11 cellular contexts compared by ENCODE assay signal in the genomic region with DNA sequence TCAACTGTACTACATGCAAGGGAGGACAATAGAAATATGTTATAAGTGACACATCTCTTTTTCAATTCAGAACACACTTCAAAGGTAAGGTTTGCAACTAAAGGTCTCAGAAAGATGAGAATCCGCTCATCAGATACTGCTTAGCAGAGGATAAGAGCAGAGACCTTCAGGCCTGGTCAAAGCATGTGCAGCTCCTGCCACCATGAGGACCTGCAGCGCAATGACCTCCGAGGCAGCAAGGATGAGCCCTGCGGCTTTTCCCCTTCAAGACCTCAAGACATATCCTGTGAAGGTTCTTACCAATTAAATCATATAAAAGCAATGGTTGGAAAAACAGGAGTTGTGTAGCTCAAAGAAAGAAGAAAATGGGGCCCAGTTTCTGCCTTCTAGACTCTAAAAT.
DNase-seq lines count a peak whose midpoint lies in the region; ATAC-seq and TF ChIP-seq lines count a peak whose summit lies in the region.
"Had no signal": no experiment of that assay in that cellular context is flagged by ENCODE, and none has a peak within 500 bp of the region (broad histone marks: within the 10 kb centered on the region; RNA-seq: fewer than 3 reads in every experiment).

No MANE protein-coding gene starts in this region.

- H3K9me3 Mint-ChIP-seq in GM23338 = peaks cover 50% of the 10 kb centered on the region

- H3K27me3 Mint-ChIP-seq in GM23338 (ENCODE audit: insufficient read depth, low read depth, poor library complexity) = no peaks in the 10 kb centered on the region

- intact Hi-C loops in head of caudate nucleus (cut with DNase I) = no loop called here
- intact Hi-C loops in colonic mucosa (cut with DNase I) = no loop called here

- H3K79me2 ChIP-seq in GM23338 (replicated peaks; ENCODE audit: insufficient read depth) = no peaks in the 10 kb centered on the region
- H3K79me2 ChIP-seq in OCI-LY3 (ENCODE audit: low read length) = no peaks in the 10 kb centered on the region

- no peak overlapping the region for H3K4me3 Mint-ChIP-seq in GM23338

- H3F3A ChIP-seq in GM23338 (replicated peaks; ENCODE audit: low read depth) = no peaks in the 10 kb centered on the region

- H3K4me2 ChIP-seq in GM23338 (no peak overlapping the region), OCI-LY3 (ENCODE audit: low read length) (no peak overlapping the region)

- H3K4me1 Mint-ChIP-seq in GM23338 = peaks cover 5% of the 10 kb centered on the region; the same call in 2 of the 3 replicates

- TF ChIP-seq CTCF in C4-2B (conservative IDR thresholded peaks at IDR 0.05) (peak; percentile 87), GM23338 (conservative IDR thresholded peaks at IDR 0.05; ENCODE audit: low read depth in 2 of 2) (peak; percentile 70 to 92), OCI-LY3 (IDR thresholded peaks at IDR 0.05; ENCODE audit: low read depth, low read length) (peak; percentile 63), colonic mucosa (IDR thresholded peaks at IDR 0.05) (no peak), RWPE1 (conservative IDR thresholded peaks at IDR 0.05; ENCODE audit: low read depth) (no peak)

- POLR2A ChIA-PET in RWPE1 (lab: Yijun Ruan, JAX; ENCODE audit: low non-redundant PET) = no interaction called here

- peaks cover 3% of the 10 kb centered on the region; the same call in 1 of the 2 replicates for H3K9me2 ChIP-seq in GM23338 (ENCODE audit: insufficient read depth)

- H3K27ac Mint-ChIP-seq in GM23338 = no peak overlapping the region

- H3K9me3 ChIP-seq in OCI-LY3 (ENCODE audit: insufficient read depth, low read length) = no peaks in the 10 kb centered on the region
- H3K9me3 ChIP-seq in colonic mucosa = no peaks in the 10 kb centered on the region

- no peaks in the 10 kb centered on the region for H3K27me3 ChIP-seq in GM23338 (ENCODE audit: insufficient read depth)
- H3K27me3 ChIP-seq in OCI-LY3 (ENCODE audit: low read depth, low read length) = no peaks in the 10 kb centered on the region
- H3K27me3 ChIP-seq in colonic mucosa = no peaks in the 10 kb centered on the region

- CTCF ChIA-PET in RWPE1 (lab: Yijun Ruan, JAX) = interaction anchor here (0.6 kb wide), 1 partner anchor 477 kb away, joined by 3 read pairs; no protein-coding TSS in a partner anchor

- DNase-seq in GM23338 (ENCODE audit: low spot score) = peak; percentile 68
- DNase-seq in head of caudate nucleus = peak in 31 of 42 donors; percentile 2 to 59 (median 18)
- DNase-seq in colonic mucosa = no peak
- DNase-seq in NCI-H510A (lab: John Stamatoyannopoulos, UW) = no peak
- no peak for DNase-seq in NCI-H2107 (lab: John Stamatoyannopoulos, UW)
- DNase-seq in RWPE1 (ENCODE audit: low spot score) = no peak
- DNase-seq: activated CD4-positive, alpha-beta T cell treated with anti-CD3 and anti-CD28 coated beads, Interleukin-2, amount 50 U/mL, for 48 hours; cortex of kidney had no signal

- no peak overlapping the region for H3K4me3 ChIP-seq in GM23338
- H3K4me3 ChIP-seq in OCI-LY3 (ENCODE audit: low read length) = no peak overlapping the region
- H3K4me3 ChIP-seq in colonic mucosa = no peak overlapping the region
- H3K4me3 ChIP-seq: lung had no signal

- H2AFZ ChIP-seq in GM23338 (0 out of 2 replicates have a peak overlapping the region, but pooled peaks have one; percentile 0), OCI-LY3 (ENCODE audit: low read depth, low read length) (no peak overlapping the region)

- no peak overlapping the region for H3K27ac ChIP-seq in C4-2B
- no peak overlapping the region for H3K27ac ChIP-seq in GM23338 (ENCODE audit: low read depth)
- no peak overlapping the region for H3K27ac ChIP-seq in OCI-LY3 (ENCODE audit: low read length)
- H3K27ac ChIP-seq in colonic mucosa = no peak overlapping the region
- no peak overlapping the region for H3K27ac ChIP-seq in RWPE1

- peak; percentile 95 for ATAC-seq in GM23338

- H3K9ac ChIP-seq in OCI-LY3 (ENCODE audit: low read length) = no peak overlapping the region
- no peak overlapping the region for H3K9ac ChIP-seq in colonic mucosa (ENCODE audit: low read depth in 2 of 2, low read length in 2 of 2)

- H4K20me1 ChIP-seq in GM23338 (replicated peaks; ENCODE audit: insufficient read depth) (no peaks in the 10 kb centered on the region), OCI-LY3 (ENCODE audit: insufficient read depth, low read length) (no peaks in the 10 kb centered on the region)

- peaks cover 36% of the 10 kb centered on the region for H3K36me3 Mint-ChIP-seq in GM23338 (ENCODE audit: low read depth)

- H3K4me1 ChIP-seq in GM23338 (ENCODE audit: insufficient read depth) (peaks cover 1% of the 10 kb centered on the region), OCI-LY3 (ENCODE audit: low read length) (no peaks in the 10 kb centered on the region), colonic mucosa (no peaks in the 10 kb centered on the region)

- H3K36me3 ChIP-seq in GM23338 (ENCODE audit: insufficient read depth) (no peaks in the 10 kb centered on the region), OCI-LY3 (replicated peaks; ENCODE audit: low read depth, low read length) (no peaks in the 10 kb centered on the region), colonic mucosa (no peaks in the 10 kb centered on the region)

TF ChIP-seq in GM23338, 12 proteins besides CTCF, POLR2A, EP300 and RAD21 (continues in another document):
- TF ChIP-seq STAT1 (IDR thresholded peaks at IDR 0.05; ENCODE audit: unreplicated experiment) (no peak), ZNF462 (CRISPR knock-in tag; IDR thresholded peaks at IDR 0.05) (no peak), JUNB (IDR thresholded peaks at IDR 0.05; ENCODE audit: unreplicated experiment) (no peak), ZNF114 (CRISPR knock-in tag; IDR thresholded peaks at IDR 0.05) (no peak)
- TF ChIP-seq, protein P1, sequence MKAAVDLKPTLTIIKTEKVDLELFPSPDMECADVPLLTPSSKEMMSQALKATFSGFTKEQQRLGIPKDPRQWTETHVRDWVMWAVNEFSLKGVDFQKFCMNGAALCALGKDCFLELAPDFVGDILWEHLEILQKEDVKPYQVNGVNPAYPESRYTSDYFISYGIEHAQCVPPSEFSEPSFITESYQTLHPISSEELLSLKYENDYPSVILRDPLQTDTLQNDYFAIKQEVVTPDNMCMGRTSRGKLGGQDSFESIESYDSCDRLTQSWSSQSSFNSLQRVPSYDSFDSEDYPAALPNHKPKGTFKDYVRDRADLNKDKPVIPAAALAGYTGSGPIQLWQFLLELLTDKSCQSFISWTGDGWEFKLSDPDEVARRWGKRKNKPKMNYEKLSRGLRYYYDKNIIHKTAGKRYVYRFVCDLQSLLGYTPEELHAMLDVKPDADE (IDR thresholded peaks at IDR 0.05) = no peak

Comparison
In these comparisons a context has a peak if more than half of its experiments do, and no peak if none do; other contexts are left out.
1. CTCF ChIP-seq: peak in C4-2B (single experiment), GM23338 (2 of 2) and OCI-LY3 (single experiment); none in colonic mucosa (single experiment) and RWPE1 (single experiment).
2. DNase-seq: peak in GM23338 (single experiment) and head of caudate nucleus (31 of 42); none in colonic mucosa (single experiment), NCI-H510A (single experiment), NCI-H2107 (single experiment) and RWPE1 (single experiment).